In the genomic region with DNA sequence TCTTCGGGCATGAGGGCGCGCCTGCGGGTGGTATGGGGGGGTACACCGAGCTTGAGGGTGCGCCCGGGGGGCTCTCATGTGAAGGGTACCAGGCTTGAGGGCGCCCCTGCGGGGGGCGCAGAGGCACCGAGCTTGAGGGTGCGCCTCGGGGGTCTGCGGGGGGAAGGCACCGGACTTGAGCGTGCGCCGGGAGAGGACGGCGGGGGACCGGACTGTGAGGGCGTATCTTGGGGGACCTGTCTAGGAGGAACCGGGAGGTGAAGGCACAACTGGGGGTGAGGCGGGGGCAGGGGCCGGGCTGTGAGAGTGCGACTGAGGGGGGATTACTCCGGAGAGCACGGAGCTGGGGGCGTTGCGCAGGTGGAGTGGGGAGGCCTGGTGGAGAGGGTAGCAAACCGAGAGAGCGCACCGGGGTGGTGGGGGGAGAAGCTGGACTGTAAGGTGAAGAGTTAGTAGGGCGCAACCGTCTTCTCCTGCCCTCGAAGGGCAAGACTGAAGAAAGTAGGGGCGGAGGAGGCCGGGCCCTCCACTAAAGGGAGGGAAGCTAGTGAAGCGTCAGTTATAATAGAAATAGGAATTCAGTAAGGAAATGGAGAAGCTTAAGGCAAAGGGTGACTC, we compare ENCODE assay signal across 8 cellular contexts. TPM values are rescaled to one million over a fixed set of nuclear protein-coding genes. Genes with fewer than 3 reads are reported as not detected.
DNase-seq lines count a peak whose midpoint lies in the region; ATAC-seq and TF ChIP-seq lines count a peak whose summit lies in the region.

No MANE protein-coding gene starts in this region.

- H3K27me3 ChIP-seq in heart right ventricle (no peaks in the 10 kb centered on the region), psoas muscle (ENCODE audit: insufficient read depth in 3 of 3, low read length in 2 of 3) (no peaks in the 10 kb centered on the region)

- intact Hi-C loops in OCI-LY7 (cut with micrococcal nuclease; ENCODE audit: unreplicated experiment) (loop anchor here (1.0 to 5.0 kb wide), 6 partner anchors 28 to 305 kb away; a partner anchor contains a TSS), heart right ventricle (cut with DNase I) (loop anchor here in 6 of 10 donors (2.0 to 10.0 kb wide), 7 partner anchors 100 to 185 kb away; partner anchors contain the start of genes BCL9L (in 3 of the 6) and PHLDB1 (in 1 of the 6)), psoas muscle (cut with DNase I) (loop anchor here (5.0 to 10.0 kb wide), 3 partner anchors 73 to 135 kb away; partner anchors contain the start of gene BCL9L (in 1 of the 2))

- H3K9me2 ChIP-seq in OCI-LY7 (ENCODE audit: insufficient read depth, low read length): no peaks in the 10 kb centered on the region

- H3K9me3 Mint-ChIP-seq in activated naive CD4-positive, alpha-beta T cell treated with anti-CD3 and anti-CD28 coated beads, Interleukin-2, amount 50 U/mL, for 24 hours: no peaks in the 10 kb centered on the region

- peak; percentile 8; the same call in 1 of the 2 replicates for TF ChIP-seq CTCF in OCI-LY7 (conservative IDR thresholded peaks at IDR 0.05; ENCODE audit: low read length)
- no peak for TF ChIP-seq CTCF in heart right ventricle (IDR thresholded peaks at IDR 0.05)
- TF ChIP-seq CTCF in psoas muscle (IDR thresholded peaks at IDR 0.05): no peak

- H3K36me3 ChIP-seq in OCI-LY7 (ENCODE audit: insufficient read depth, low read length) (peaks cover 14% of the 10 kb centered on the region), heart right ventricle (no peaks in the 10 kb centered on the region), psoas muscle (ENCODE audit: insufficient read depth in 1 of 2, low read depth in 1 of 2) (no peaks in the 10 kb centered on the region)

- peak overlapping the region; percentile 99 for H3K4me3 ChIP-seq in OCI-LY7 (ENCODE audit: low read depth, low read length, poor library complexity, severe bottlenecking)
- peak overlapping the region; percentile 71 to 99 (median 92) for H3K4me3 ChIP-seq in heart right ventricle
- H3K4me3 ChIP-seq in psoas muscle: peak overlapping the region; percentile 89

- TSS peak; percentile 88 for BruUV-seq in OCI-LY7 (replicated peaks; lab: Mats Ljungman, UMichigan)

- ATAC-seq in heart right ventricle (peak in 6 of 8 donors; percentile 1 to 31 (median 6)), psoas muscle (peak in 2 of 4 donors; percentile 1 to 3), HG02798 (IDR thresholded peaks at IDR 0.05; ENCODE audit: poor library complexity, unreplicated experiment) (no peak)

- H3K79me2 ChIP-seq in OCI-LY7 (ENCODE audit: insufficient read depth, low read depth, low read length): peaks cover 37% of the 10 kb centered on the region

- POLR2A ChIA-PET in OCI-LY7 (lab: Charles Lee): interaction anchor here (0.6 to 7.7 kb wide), 37 partner anchors 10 to 273 kb away, joined by 3 to 94 read pairs (median 6); partner anchors contain the start of gene CXCR5

- H3K36me3 Mint-ChIP-seq in activated naive CD4-positive, alpha-beta T cell treated with anti-CD3 and anti-CD28 coated beads, Interleukin-2, amount 50 U/mL, for 24 hours: peaks cover 6% of the 10 kb centered on the region

- peak overlapping the region; percentile 100 for H3K4me3 Mint-ChIP-seq in activated naive CD4-positive, alpha-beta T cell treated with anti-CD3 and anti-CD28 coated beads, Interleukin-2, amount 50 U/mL, for 24 hours

- 3 to 5% methylated on average over 39 of the region's 39 CpGs for WGBS in heart right ventricle, 2 donors
- 13 to 32% (median 18%) methylated on average over 31 to 39 of the region's 39 CpGs for WGBS in psoas muscle, 3 donors

- H3K4me1 ChIP-seq in OCI-LY7 (ENCODE audit: insufficient read depth, low read length, poor library complexity, severe bottlenecking): peaks cover 41% of the 10 kb centered on the region
- H3K4me1 ChIP-seq in heart right ventricle: peaks cover 3 to 39% (median 32%) of the 10 kb centered on the region in 9 donors
- peaks cover 15% of the 10 kb centered on the region for H3K4me1 ChIP-seq in psoas muscle

- H3K27ac ChIP-seq in OCI-LY7 (ENCODE audit: low read depth, low read length, poor library complexity, severe bottlenecking): peak overlapping the region; percentile 96
- H3K27ac ChIP-seq in heart right ventricle: peak overlapping the region; percentile 96 to 100 (median 99)
- peak overlapping the region; percentile 97 for H3K27ac ChIP-seq in psoas muscle

- peak overlapping the region; percentile 87 for H3K4me2 ChIP-seq in OCI-LY7 (ENCODE audit: low read length)

- peak overlapping the region; percentile 77; the same call in 1 of the 2 replicates for H2AFZ ChIP-seq in OCI-LY7 (ENCODE audit: low read length)

- H3K27ac Mint-ChIP-seq in activated naive CD4-positive, alpha-beta T cell treated with anti-CD3 and anti-CD28 coated beads, Interleukin-2, amount 50 U/mL, for 24 hours: peak overlapping the region; percentile 97

- H3K27me3 Mint-ChIP-seq in activated naive CD4-positive, alpha-beta T cell treated with anti-CD3 and anti-CD28 coated beads, Interleukin-2, amount 50 U/mL, for 24 hours: no peaks in the 10 kb centered on the region

- CTCF ChIA-PET in OCI-LY7 (lab: Charles Lee; ENCODE audit: unreplicated experiment): interaction anchor here (0.6 to 2.0 kb wide), 12 partner anchors 12 to 100 kb away, joined by 3 to 7 read pairs (median 3); no protein-coding TSS in a partner anchor

- peaks cover 8% of the 10 kb centered on the region; the same call in 1 of the 2 replicates for H4K20me1 ChIP-seq in OCI-LY7 (ENCODE audit: insufficient read depth, low read length)

- H3K9me3 ChIP-seq in OCI-LY7 (ENCODE audit: low read length) (no peaks in the 10 kb centered on the region), heart right ventricle (no peaks in the 10 kb centered on the region), psoas muscle (no peaks in the 10 kb centered on the region)

- H3K4me1 Mint-ChIP-seq in activated naive CD4-positive, alpha-beta T cell treated with anti-CD3 and anti-CD28 coated beads, Interleukin-2, amount 50 U/mL, for 24 hours: peaks cover 17% of the 10 kb centered on the region

- DNase-seq in EL: peak; percentile 21
- DNase-seq in OCI-LY7 (ENCODE audit: low spot score): peak; percentile 65
- peak in 1 of 2 donors; percentile 31 for DNase-seq in heart right ventricle
- DNase-seq in psoas muscle: peak in 1 of 2 donors; percentile 16
- no peak for DNase-seq in NCI-H1436 treated with DMSO at 0.1 percent for 48 hours (lab: John Stamatoyannopoulos, UW)
- no peak for DNase-seq in NCI-H748 treated with DMSO at 0.1 percent for 48 hours (lab: John Stamatoyannopoulos, UW)

RNA-seq across cellular contexts. Expression of gene DDX6, which starts 1.1 kb away (rescaled TPM):
- 46.5 and 55.0 TPM in 2 replicates for total RNA-seq in OCI-LY7 (2014; rRNA removed; shearing (Covaris generic))
- total RNA-seq in OCI-LY7 (2022): 128 and 142 TPM in 2 replicates
- 100 to 1,000 TPM in 9 of 10 donors, 10 to 100 TPM in 1; 89.0 to 179 (median 136) TPM for total RNA-seq in heart right ventricle
- polyA plus RNA-seq in heart right ventricle: 10 to 100 TPM; 17.1 to 23.9 TPM
- total RNA-seq in psoas muscle: 10 to 100 TPM; 77.6 to 90.9 (median 79.0) TPM
- polyA plus RNA-seq in psoas muscle: 10 to 100 TPM; 18.8 to 43.0 (median 21.5) TPM

Comparison
In these comparisons a context has a peak if more than half of its experiments do, and no peak if none do; other contexts are left out.
1. DNase-seq: peak in EL (single experiment) and OCI-LY7 (single experiment); none in NCI-H1436 treated with DMSO at 0.1 percent for 48 hours (single experiment) and NCI-H748 treated with DMSO at 0.1 percent for 48 hours (single experiment).
2. Peak in every context shown above with its lines, with median percentiles within 50 percentile points of each other: H3K27ac ChIP-seq and H3K4me3 ChIP-seq.